In the genomic region with DNA sequence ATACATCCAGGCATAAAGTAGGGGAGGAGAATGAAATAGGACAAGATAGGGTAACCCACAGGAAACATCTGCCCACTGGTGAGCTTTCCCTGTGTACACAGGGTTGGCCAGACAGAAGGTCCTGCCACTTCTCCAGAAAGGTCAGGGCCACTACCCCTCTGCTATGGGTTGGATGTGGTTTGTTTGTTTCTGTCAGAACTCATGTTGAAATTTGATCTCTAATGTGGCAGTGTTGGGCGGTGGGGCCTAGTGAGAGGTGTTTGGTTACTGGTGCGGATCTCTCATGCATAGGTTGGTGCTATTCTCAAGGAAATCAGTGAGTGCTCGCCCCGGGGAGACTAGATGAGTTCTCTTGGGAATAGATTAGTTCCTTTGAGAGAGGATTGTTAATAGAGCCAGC, we compare ENCODE assay signal across 1 cellular context.
TF ChIP-seq lines count a peak whose summit lies in the region.

No MANE protein-coding gene starts in this region.

TF ChIP-seq in HepG2, 621 proteins besides CTCF, POLR2A, EP300 and RAD21 (continued from another document and continues in another):
- peak; percentile 15; the same call in 1 of the 2 replicates for TF ChIP-seq ZNF574 (CRISPR knock-in tag; IDR thresholded peaks at IDR 0.05)
- TF ChIP-seq ZNF260 (CRISPR knock-in tag; IDR thresholded peaks at IDR 0.05; ENCODE audit: borderline replicate concordance, low read depth), result no peak
- TF ChIP-seq SSRP1 (CRISPR knock-in tag; IDR thresholded peaks at IDR 0.05), result no peak
- TF ChIP-seq ZNF205 (CRISPR knock-in tag; IDR thresholded peaks at IDR 0.05), result 0 out of 2 replicates have a peak, but pooled peaks have one; percentile 29
- TF ChIP-seq ZNF501 (CRISPR knock-in tag; IDR thresholded peaks at IDR 0.05), result 0 out of 2 replicates have a peak, but pooled peaks have one; percentile 29
- TF ChIP-seq PBX2 (CRISPR knock-in tag; IDR thresholded peaks at IDR 0.05), result no peak
- TF ChIP-seq HMGA1 (CRISPR knock-in tag; conservative IDR thresholded peaks at IDR 0.05), result no peak
- TF ChIP-seq NFKB2 (CRISPR knock-in tag; IDR thresholded peaks at IDR 0.05; ENCODE audit: borderline replicate concordance), result no peak
- TF ChIP-seq ZUFSP (CRISPR knock-in tag; IDR thresholded peaks at IDR 0.05; ENCODE audit: borderline replicate concordance), result no peak
- TF ChIP-seq TEAD2 (CRISPR knock-in tag; IDR thresholded peaks at IDR 0.05), result no peak
- TF ChIP-seq, protein P1, sequence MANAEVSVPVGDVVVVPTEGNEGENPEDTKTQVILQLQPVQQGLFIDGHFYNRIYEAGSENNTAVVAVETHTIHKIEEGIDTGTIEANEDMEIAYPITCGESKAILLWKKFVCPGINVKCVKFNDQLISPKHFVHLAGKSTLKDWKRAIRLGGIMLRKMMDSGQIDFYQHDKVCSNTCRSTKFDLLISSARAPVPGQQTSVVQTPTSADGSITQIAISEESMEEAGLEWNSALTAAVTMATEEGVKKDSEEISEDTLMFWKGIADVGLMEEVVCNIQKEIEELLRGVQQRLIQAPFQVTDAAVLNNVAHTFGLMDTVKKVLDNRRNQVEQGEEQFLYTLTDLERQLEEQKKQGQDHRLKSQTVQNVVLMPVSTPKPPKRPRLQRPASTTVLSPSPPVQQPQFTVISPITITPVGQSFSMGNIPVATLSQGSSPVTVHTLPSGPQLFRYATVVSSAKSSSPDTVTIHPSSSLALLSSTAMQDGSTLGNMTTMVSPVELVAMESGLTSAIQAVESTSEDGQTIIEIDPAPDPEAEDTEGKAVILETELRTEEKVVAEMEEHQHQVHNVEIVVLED (CRISPR knock-in tag; IDR thresholded peaks at IDR 0.05; ENCODE audit: borderline replicate concordance), result no peak
- peak in 1 of 2 experiments; percentile 71; a peak in 2 of 4 replicates for TF ChIP-seq KLF16 (CRISPR knock-in tag; IDR thresholded peaks at IDR 0.05)
- no peak for TF ChIP-seq ZFP82 (CRISPR knock-in tag; IDR thresholded peaks at IDR 0.05; ENCODE audit: borderline replicate concordance)
- no peak for TF ChIP-seq NFE2L1 (CRISPR knock-in tag; IDR thresholded peaks at IDR 0.05; ENCODE audit: borderline replicate concordance)
- no peak for TF ChIP-seq FOXM1 (CRISPR knock-in tag; IDR thresholded peaks at IDR 0.05)
- peak; percentile 96 for TF ChIP-seq FOXA3 (CRISPR knock-in tag; IDR thresholded peaks at IDR 0.05)
- TF ChIP-seq ZNF180 (CRISPR knock-in tag; IDR thresholded peaks at IDR 0.05; ENCODE audit: borderline replicate concordance, low read depth), result no peak
- TF ChIP-seq ZNF720 (CRISPR knock-in tag; IDR thresholded peaks at IDR 0.05), result no peak
- TF ChIP-seq, protein P2, sequence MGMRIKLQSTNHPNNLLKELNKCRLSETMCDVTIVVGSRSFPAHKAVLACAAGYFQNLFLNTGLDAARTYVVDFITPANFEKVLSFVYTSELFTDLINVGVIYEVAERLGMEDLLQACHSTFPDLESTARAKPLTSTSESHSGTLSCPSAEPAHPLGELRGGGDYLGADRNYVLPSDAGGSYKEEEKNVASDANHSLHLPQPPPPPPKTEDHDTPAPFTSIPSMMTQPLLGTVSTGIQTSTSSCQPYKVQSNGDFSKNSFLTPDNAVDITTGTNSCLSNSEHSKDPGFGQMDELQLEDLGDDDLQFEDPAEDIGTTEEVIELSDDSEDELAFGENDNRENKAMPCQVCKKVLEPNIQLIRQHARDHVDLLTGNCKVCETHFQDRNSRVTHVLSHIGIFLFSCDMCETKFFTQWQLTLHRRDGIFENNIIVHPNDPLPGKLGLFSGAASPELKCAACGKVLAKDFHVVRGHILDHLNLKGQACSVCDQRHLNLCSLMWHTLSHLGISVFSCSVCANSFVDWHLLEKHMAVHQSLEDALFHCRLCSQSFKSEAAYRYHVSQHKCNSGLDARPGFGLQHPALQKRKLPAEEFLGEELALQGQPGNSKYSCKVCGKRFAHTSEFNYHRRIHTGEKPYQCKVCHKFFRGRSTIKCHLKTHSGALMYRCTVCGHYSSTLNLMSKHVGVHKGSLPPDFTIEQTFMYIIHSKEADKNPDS (CRISPR knock-in tag; IDR thresholded peaks at IDR 0.05), result no peak
- no peak for TF ChIP-seq ZNF441 (CRISPR knock-in tag; IDR thresholded peaks at IDR 0.05; ENCODE audit: borderline replicate concordance)
- peak; percentile 28; the same call in 1 of the 2 replicates for TF ChIP-seq GATAD1 (CRISPR knock-in tag; IDR thresholded peaks at IDR 0.05)
- TF ChIP-seq ZNF496 (CRISPR knock-in tag; IDR thresholded peaks at IDR 0.05; ENCODE audit: insufficient replicate concordance), result no peak
- no peak for TF ChIP-seq HES4 (CRISPR knock-in tag; IDR thresholded peaks at IDR 0.05; ENCODE audit: borderline replicate concordance)
- 0 out of 2 replicates have a peak, but pooled peaks have one; percentile 27 for TF ChIP-seq BORCS8-MEF2B (CRISPR knock-in tag; IDR thresholded peaks at IDR 0.05)
- no peak for TF ChIP-seq CC2D1A (CRISPR knock-in tag; IDR thresholded peaks at IDR 0.05)
- TF ChIP-seq ZBTB42 (CRISPR knock-in tag; IDR thresholded peaks at IDR 0.05), result no peak
- TF ChIP-seq, protein P3, sequence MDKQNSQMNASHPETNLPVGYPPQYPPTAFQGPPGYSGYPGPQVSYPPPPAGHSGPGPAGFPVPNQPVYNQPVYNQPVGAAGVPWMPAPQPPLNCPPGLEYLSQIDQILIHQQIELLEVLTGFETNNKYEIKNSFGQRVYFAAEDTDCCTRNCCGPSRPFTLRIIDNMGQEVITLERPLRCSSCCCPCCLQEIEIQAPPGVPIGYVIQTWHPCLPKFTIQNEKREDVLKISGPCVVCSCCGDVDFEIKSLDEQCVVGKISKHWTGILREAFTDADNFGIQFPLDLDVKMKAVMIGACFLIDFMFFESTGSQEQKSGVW (CRISPR knock-in tag; IDR thresholded peaks at IDR 0.05; ENCODE audit: borderline replicate concordance), result no peak
- no peak for TF ChIP-seq ZNF660 (CRISPR knock-in tag; IDR thresholded peaks at IDR 0.05; ENCODE audit: borderline replicate concordance, low read depth)
- TF ChIP-seq ZNF550 (CRISPR knock-in tag; IDR thresholded peaks at IDR 0.05; ENCODE audit: borderline replicate concordance), result no peak
- peak; percentile 77; the same call in 1 of the 2 replicates for TF ChIP-seq HOXA3 (CRISPR knock-in tag; IDR thresholded peaks at IDR 0.05)
- TF ChIP-seq TAF15 (IDR thresholded peaks at IDR 0.05; ENCODE audit: low read depth, low read length, poor library complexity, severe bottlenecking), result no peak
- peak; percentile 66; the same call in 1 of the 2 replicates for TF ChIP-seq ESRRA (CRISPR knock-in tag; IDR thresholded peaks at IDR 0.05; ENCODE audit: low read depth)
- peak; percentile 88; the same call in 1 of the 2 replicates for TF ChIP-seq MEIS2 (CRISPR knock-in tag; IDR thresholded peaks at IDR 0.05)
- peak; percentile 74; the same call in 1 of the 2 replicates for TF ChIP-seq RXRA (CRISPR knock-in tag; IDR thresholded peaks at IDR 0.05)
- TF ChIP-seq NFATC3 (CRISPR knock-in tag; IDR thresholded peaks at IDR 0.05), result no peak
- peak; percentile 94 for TF ChIP-seq HMG20A (CRISPR knock-in tag; IDR thresholded peaks at IDR 0.05; ENCODE audit: borderline replicate concordance)
- no peak for TF ChIP-seq CREB3 (CRISPR knock-in tag; IDR thresholded peaks at IDR 0.05)
- TF ChIP-seq PATZ1 (CRISPR knock-in tag; IDR thresholded peaks at IDR 0.05), result peak; percentile 69
- no peak for TF ChIP-seq PRDM15 (CRISPR knock-in tag; IDR thresholded peaks at IDR 0.05)
- peak; percentile 78 for TF ChIP-seq ZMYM4 (CRISPR knock-in tag; IDR thresholded peaks at IDR 0.05)
- no peak for TF ChIP-seq ZNF598 (CRISPR knock-in tag; IDR thresholded peaks at IDR 0.05; ENCODE audit: borderline replicate concordance)
- peak; percentile 28; the same call in 1 of the 2 replicates for TF ChIP-seq CBX5 (CRISPR knock-in tag; IDR thresholded peaks at IDR 0.05; ENCODE audit: borderline replicate concordance)
- TF ChIP-seq ZNF350 (CRISPR knock-in tag; IDR thresholded peaks at IDR 0.05; ENCODE audit: borderline replicate concordance, low read depth), result peak; percentile 41; the same call in 1 of the 2 replicates
- TF ChIP-seq CEBPB (IDR thresholded peaks at IDR 0.05; ENCODE audit: borderline replicate concordance, low read depth, low read length), result 0 out of 2 replicates have a peak, but pooled peaks have one; percentile 15
- TF ChIP-seq BHLHE40 (IDR thresholded peaks at IDR 0.05; ENCODE audit: low read length), result 0 out of 2 replicates have a peak, but pooled peaks have one; percentile 4
- TF ChIP-seq ZSCAN31 (CRISPR knock-in tag; IDR thresholded peaks at IDR 0.05; ENCODE audit: low read depth), result 0 out of 2 replicates have a peak, but pooled peaks have one; percentile 46
